In the genomic region with DNA sequence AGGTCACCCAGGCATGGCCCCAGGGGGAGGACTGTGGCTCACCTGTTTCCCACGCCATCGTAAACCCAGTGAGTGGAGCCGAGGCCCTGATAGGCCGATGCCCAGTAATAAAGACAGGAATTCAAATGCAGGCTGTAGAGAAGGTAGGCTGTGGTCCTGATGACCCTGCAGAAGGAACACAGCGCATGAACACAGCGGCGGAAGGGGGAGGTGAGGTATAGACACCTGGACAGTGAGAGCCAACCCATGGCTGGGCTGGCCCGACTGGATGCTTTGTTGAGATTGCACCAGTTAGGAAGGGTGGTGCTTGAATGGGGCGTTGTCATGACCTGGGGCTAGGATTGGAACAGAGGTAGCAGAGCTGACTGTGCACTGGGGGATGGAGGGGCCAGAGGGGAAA, we compare ENCODE assay signal across 18 cellular contexts. TPM values are rescaled to one million over a fixed set of nuclear protein-coding genes. Genes with fewer than 3 reads are reported as not detected.
DNase-seq lines count a peak whose midpoint lies in the region; ATAC-seq and TF ChIP-seq lines count a peak whose summit lies in the region.
"Had no signal": no experiment of that assay in that cellular context is flagged by ENCODE, and none has a peak within 500 bp of the region (broad histone marks: within the 10 kb centered on the region; RNA-seq: fewer than 3 reads in every experiment).

No MANE protein-coding gene starts in this region.

- H3K4me3 ChIP-seq in GM23338: no peak overlapping the region
- H3K4me3 ChIP-seq: GM12878 had no signal

- H3K36me3 Mint-ChIP-seq in GM23338 (ENCODE audit: low read depth): no peaks in the 10 kb centered on the region
- H3K36me3 Mint-ChIP-seq in stimulated activated effector memory CD8-positive, alpha-beta T cell treated with anti-CD3 and anti-CD28 coated beads, Interleukin-12 subunit alpha, Interleukin-12 subunit beta, amount 100 ng/mL, for 72 hours: no peaks in the 10 kb centered on the region

- peak overlapping the region; percentile 69; the same call in 1 of the 2 replicates for H2AFZ ChIP-seq in GM23338

- DNase-seq in GM23338 (ENCODE audit: low spot score) (no peak), RWPE1 (ENCODE audit: low spot score) (peak; percentile 46), NCI-H82 treated with DMSO at 0.1 percent for 48 hours (lab: John Stamatoyannopoulos, UW; ENCODE audit: unreplicated experiment) (no peak)
- no peak for DNase-seq in stimulated activated effector memory CD8-positive, alpha-beta T cell treated with anti-CD3 and anti-CD28 coated beads, Interleukin-12 subunit alpha, Interleukin-12 subunit beta, amount 100 ng/mL, for 72 hours (ENCODE audit: low spot score in 2 of 2)
- DNase-seq: BE2C; CD4-positive, alpha-beta T cell; NCI-H1105; NCI-H1694; NCI-H2081 treated with DMSO at 0.1 percent for 48 hours; OCI-M1 had no signal

- H3K36me3 ChIP-seq in GM23338 (ENCODE audit: insufficient read depth): no peaks in the 10 kb centered on the region
- H3K36me3 ChIP-seq: BE2C had no signal

- no peak overlapping the region; the same call in 2 of the 3 replicates for H3K4me3 Mint-ChIP-seq in GM23338
- no peak overlapping the region for H3K4me3 Mint-ChIP-seq in stimulated activated effector memory CD8-positive, alpha-beta T cell treated with anti-CD3 and anti-CD28 coated beads, Interleukin-12 subunit alpha, Interleukin-12 subunit beta, amount 100 ng/mL, for 72 hours
- H3K4me3 Mint-ChIP-seq: CD4-positive, alpha-beta T cell had no signal

- H3K4me1 ChIP-seq in GM23338 (ENCODE audit: insufficient read depth): no peaks in the 10 kb centered on the region; the same call in 1 of the 2 replicates
- H3K4me1 ChIP-seq: BE2C had no signal

- CTCF ChIA-PET in RWPE1 (lab: Yijun Ruan, JAX): interaction anchor here (0.7 to 1.2 kb wide), 2 partner anchors 41 to 482 kb away, joined by 3 to 4 read pairs; no protein-coding TSS in a partner anchor

- ATAC-seq in GM23338 (no peak), esophagus mucosa (peak; percentile 64), HG03520 (IDR thresholded peaks at IDR 0.05; ENCODE audit: unreplicated experiment) (no peak), GM18868 (IDR thresholded peaks at IDR 0.05; ENCODE audit: unreplicated experiment) (no peak)
- ATAC-seq in stimulated activated effector memory CD8-positive, alpha-beta T cell treated with anti-CD3 and anti-CD28 coated beads, Interleukin-12 subunit alpha, Interleukin-12 subunit beta, amount 100 ng/mL, for 72 hours: peak; percentile 11
- ATAC-seq: GM12878 had no signal

- H3K27me3 Mint-ChIP-seq in GM23338 (ENCODE audit: insufficient read depth, low read depth, poor library complexity): peaks cover 6% of the 10 kb centered on the region
- H3K27me3 Mint-ChIP-seq: CD4-positive, alpha-beta T cell had no signal

- peaks cover 22% of the 10 kb centered on the region for H3K4me1 Mint-ChIP-seq in GM23338
- no peaks in the 10 kb centered on the region for H3K4me1 Mint-ChIP-seq in stimulated activated effector memory CD8-positive, alpha-beta T cell treated with anti-CD3 and anti-CD28 coated beads, Interleukin-12 subunit alpha, Interleukin-12 subunit beta, amount 100 ng/mL, for 72 hours

- no peak overlapping the region for H3K27ac ChIP-seq in GM23338 (ENCODE audit: low read depth)
- peak overlapping the region; percentile 46 for H3K27ac ChIP-seq in RWPE1
- H3K27ac ChIP-seq: HL-60 had no signal

- no peaks in the 10 kb centered on the region for H3K9me2 ChIP-seq in GM23338 (ENCODE audit: insufficient read depth)

- no peaks in the 10 kb centered on the region for H4K20me1 ChIP-seq in GM23338 (replicated peaks; ENCODE audit: insufficient read depth)

- no peak for TF ChIP-seq CTCF in GM23338 (conservative IDR thresholded peaks at IDR 0.05; ENCODE audit: low read depth in 2 of 2)
- TF ChIP-seq CTCF in RWPE1 (conservative IDR thresholded peaks at IDR 0.05; ENCODE audit: low read depth): no peak

- no peak overlapping the region for H3K4me2 ChIP-seq in GM23338

- POLR2A ChIA-PET in RWPE1 (lab: Yijun Ruan, JAX; ENCODE audit: low non-redundant PET): no interaction called here

- no peak overlapping the region for H3K27ac Mint-ChIP-seq in GM23338
- H3K27ac Mint-ChIP-seq in stimulated activated effector memory CD8-positive, alpha-beta T cell treated with anti-CD3 and anti-CD28 coated beads, Interleukin-12 subunit alpha, Interleukin-12 subunit beta, amount 100 ng/mL, for 72 hours: no peak overlapping the region
- H3K27ac Mint-ChIP-seq: CD4-positive, alpha-beta T cell had no signal

- H3K27me3 ChIP-seq in GM23338 (ENCODE audit: insufficient read depth): no peaks in the 10 kb centered on the region
- H3K27me3 ChIP-seq: BE2C had no signal

- H3K9me3 Mint-ChIP-seq in GM23338: no peaks in the 10 kb centered on the region
- no peaks in the 10 kb centered on the region for H3K9me3 Mint-ChIP-seq in stimulated activated effector memory CD8-positive, alpha-beta T cell treated with anti-CD3 and anti-CD28 coated beads, Interleukin-12 subunit alpha, Interleukin-12 subunit beta, amount 100 ng/mL, for 72 hours
- H3K9me3 Mint-ChIP-seq: CD4-positive, alpha-beta T cell had no signal

- no peaks in the 10 kb centered on the region for H3F3A ChIP-seq in GM23338 (replicated peaks; ENCODE audit: low read depth)

- H3K79me2 ChIP-seq in GM23338 (replicated peaks; ENCODE audit: insufficient read depth): no peaks in the 10 kb centered on the region

TF ChIP-seq in GM23338, 12 proteins besides CTCF, POLR2A, EP300 and RAD21 (continues in another document):
- TF ChIP-seq ZNF331 (CRISPR knock-in tag; IDR thresholded peaks at IDR 0.05; ENCODE audit: low read depth) (no peak), EZH2 (IDR thresholded peaks at IDR 0.05; ENCODE audit: low read depth, unreplicated experiment) (no peak), STAT1 (IDR thresholded peaks at IDR 0.05; ENCODE audit: unreplicated experiment) (no peak), CREB1 (CRISPR knock-in tag; IDR thresholded peaks at IDR 0.05; ENCODE audit: low read depth) (no peak), NANOG (IDR thresholded peaks at IDR 0.05; ENCODE audit: borderline replicate concordance) (no peak)
- TF ChIP-seq, protein P1, sequence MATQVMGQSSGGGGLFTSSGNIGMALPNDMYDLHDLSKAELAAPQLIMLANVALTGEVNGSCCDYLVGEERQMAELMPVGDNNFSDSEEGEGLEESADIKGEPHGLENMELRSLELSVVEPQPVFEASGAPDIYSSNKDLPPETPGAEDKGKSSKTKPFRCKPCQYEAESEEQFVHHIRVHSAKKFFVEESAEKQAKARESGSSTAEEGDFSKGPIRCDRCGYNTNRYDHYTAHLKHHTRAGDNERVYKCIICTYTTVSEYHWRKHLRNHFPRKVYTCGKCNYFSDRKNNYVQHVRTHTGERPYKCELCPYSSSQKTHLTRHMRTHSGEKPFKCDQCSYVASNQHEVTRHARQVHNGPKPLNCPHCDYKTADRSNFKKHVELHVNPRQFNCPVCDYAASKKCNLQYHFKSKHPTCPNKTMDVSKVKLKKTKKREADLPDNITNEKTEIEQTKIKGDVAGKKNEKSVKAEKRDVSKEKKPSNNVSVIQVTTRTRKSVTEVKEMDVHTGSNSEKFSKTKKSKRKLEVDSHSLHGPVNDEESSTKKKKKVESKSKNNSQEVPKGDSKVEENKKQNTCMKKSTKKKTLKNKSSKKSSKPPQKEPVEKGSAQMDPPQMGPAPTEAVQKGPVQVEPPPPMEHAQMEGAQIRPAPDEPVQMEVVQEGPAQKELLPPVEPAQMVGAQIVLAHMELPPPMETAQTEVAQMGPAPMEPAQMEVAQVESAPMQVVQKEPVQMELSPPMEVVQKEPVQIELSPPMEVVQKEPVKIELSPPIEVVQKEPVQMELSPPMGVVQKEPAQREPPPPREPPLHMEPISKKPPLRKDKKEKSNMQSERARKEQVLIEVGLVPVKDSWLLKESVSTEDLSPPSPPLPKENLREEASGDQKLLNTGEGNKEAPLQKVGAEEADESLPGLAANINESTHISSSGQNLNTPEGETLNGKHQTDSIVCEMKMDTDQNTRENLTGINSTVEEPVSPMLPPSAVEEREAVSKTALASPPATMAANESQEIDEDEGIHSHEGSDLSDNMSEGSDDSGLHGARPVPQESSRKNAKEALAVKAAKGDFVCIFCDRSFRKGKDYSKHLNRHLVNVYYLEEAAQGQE (IDR thresholded peaks at IDR 0.05; ENCODE audit: unreplicated experiment): no peak

RNA-seq across cellular contexts. Expression of gene CNGB1, which starts 59.2 kb away (rescaled TPM):
- total RNA-seq in GM23338 (2014; rRNA removed; shearing (Covaris generic)): not detected in 2 replicates
- polyA plus RNA-seq in GM23338 (2016; fragmentation: Nextera tagmentation; extraction: Ambion mirVana): not detected in 2 replicates
- 0.32 TPM for total RNA-seq in esophagus mucosa
- total RNA-seq: CD4-positive, alpha-beta T cell; GM12878; LHCN-M2; NCI-H460; RPMI7951 had no signal

Comparison
In these comparisons a context has a peak if more than half of its experiments do, and no peak if none do; other contexts are left out.
1. ATAC-seq: peak in esophagus mucosa (single experiment) and stimulated activated effector memory CD8-positive, alpha-beta T cell treated with anti-CD3 and anti-CD28 coated beads, Interleukin-12 subunit alpha, Interleukin-12 subunit beta, amount 100 ng/mL, for 72 hours (single experiment); none in GM23338 (single experiment), HG03520 (single experiment) and GM18868 (single experiment).